7 cellular contexts compared by ENCODE assay signal in genomic region chr11:8263769-8264410, GRCh38. TPM values are rescaled to one million over a fixed set of nuclear protein-coding genes. Genes with fewer than 3 reads are reported as not detected.
DNase-seq lines count a peak whose midpoint lies in the region; ATAC-seq, FAIRE-seq and TF ChIP-seq lines count a peak whose summit lies in the region.

TSS of gene LMO1 (minus strand) at chr11:8263878. CDS start at chr11:8263362, 516 bp downstream.

- DNase-seq in GM12892 (ENCODE audit: insufficient read length) (peak; percentile 83), NCI-H2227 treated with DMSO at 0.1 percent for 48 hours (lab: John Stamatoyannopoulos, UW) (peak; percentile 82), choroid plexus epithelial cell (ENCODE audit: low read depth) (peak; percentile 82), left kidney (ENCODE audit: low read depth, low spot score) (peak; percentile 94)
- DNase-seq in activated CD4-positive, CD25-positive, alpha-beta regulatory T cell treated with anti-CD3 and anti-CD28 coated beads, Interleukin-2, amount 50 U/mL, for 72 hours: peak; percentile 77
- peak; percentile 55 to 72 for DNase-seq in stimulated activated CD4-positive, alpha-beta T cell treated with anti-CD3 and anti-CD28 coated beads, Interleukin-1b, Interleukin-23, amount 100 ng/mL, for 4 hours (ENCODE audit: low read depth in 2 of 2)

- TF ChIP-seq CTCF in choroid plexus epithelial cell (conservative IDR thresholded peaks at IDR 0.05; ENCODE audit: low read depth, low read length): peak; percentile 92

- peak; percentile 67 for ATAC-seq in HG03103 (IDR thresholded peaks at IDR 0.05; ENCODE audit: low read depth, unreplicated experiment)

- no peak for TF ChIP-seq POLR2A in GM12892 (IDR thresholded peaks at IDR 0.05; ENCODE audit: low read depth, low read length)

- H3K4me3 ChIP-seq in choroid plexus epithelial cell (ENCODE audit: low read depth, low read length): peak within 1 kb of the TSS; percentile 46

- FAIRE-seq in GM12892 (lab: Jason Lieb, UNC): peak; percentile 91

RNA-seq across cellular contexts. Expression of gene LMO1, which starts in this region (rescaled TPM):
- polyA plus RNA-seq in GM12892 (2012; ENCODE audit: missing spikeins): not detected

Comparison
In these comparisons a context has a peak if more than half of its experiments do, and no peak if none do; other contexts are left out.
1. Peak in every context shown above with its lines: DNase-seq, ATAC-seq and H3K4me3 ChIP-seq.